8 cellular contexts compared by ENCODE assay signal in the genomic region with DNA sequence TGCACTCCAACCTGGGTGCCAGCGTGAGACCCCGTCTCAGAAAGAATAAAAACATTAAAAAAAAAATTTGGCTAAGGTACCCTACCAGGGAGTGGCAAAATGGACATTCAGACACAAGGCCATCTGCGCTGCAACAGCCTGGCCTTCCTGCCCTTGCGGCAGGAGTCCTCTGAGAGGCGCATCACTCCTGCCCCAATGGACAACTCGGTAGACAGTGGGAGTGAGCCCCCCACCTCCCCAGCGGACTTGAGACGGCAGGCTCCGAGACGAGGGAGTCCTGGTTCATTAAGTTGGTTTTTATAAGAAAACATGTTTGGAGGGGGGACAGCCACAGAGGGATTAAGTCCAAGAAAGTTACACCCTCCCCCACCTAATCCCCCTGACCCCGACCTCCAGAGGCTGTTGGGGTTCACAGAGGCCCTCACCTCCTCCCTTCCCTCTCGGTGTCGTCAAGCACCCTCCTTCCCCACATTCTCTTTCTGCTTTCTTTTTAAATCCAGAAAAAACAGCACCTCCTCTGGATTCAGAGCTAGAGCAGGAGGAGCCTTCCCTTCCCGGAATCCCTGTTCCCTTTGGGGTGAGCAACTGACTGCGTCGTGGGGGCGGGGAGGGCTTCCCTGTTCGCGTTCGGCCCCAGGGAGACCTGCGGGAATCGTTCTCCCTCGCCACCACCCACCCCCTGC. TPM values are rescaled to one million over a fixed set of nuclear protein-coding genes. Genes with fewer than 3 reads are reported as not detected.
DNase-seq lines count a peak whose midpoint lies in the region; ATAC-seq and TF ChIP-seq lines count a peak whose summit lies in the region.

No MANE protein-coding gene starts in this region.

- H3K36me3 ChIP-seq in Caco-2 (ENCODE audit: control insufficient read depth, insufficient read depth, low read length): peaks cover 9% of the 10 kb centered on the region

- peaks cover 48% of the 10 kb centered on the region for H3K36me3 Mint-ChIP-seq in Caco-2 (ENCODE audit: insufficient read depth, unreplicated experiment)
- peaks cover 20% of the 10 kb centered on the region for H3K36me3 Mint-ChIP-seq in mesothelial cell of epicardium

- BruUV-seq in Caco-2 (replicated peaks; lab: Mats Ljungman, UMichigan): no TSS peak

- intact Hi-C loops in Caco-2 (cut with micrococcal nuclease; ENCODE audit: unreplicated experiment): loop anchor here (1.0 kb wide), 4 partner anchors 13 to 85 kb away; no protein-coding TSS in a partner anchor

- CTCF ChIA-PET in Caco-2 (lab: Charles Lee): interaction anchor here (0.6 to 2.9 kb wide), 7 partner anchors 11 to 429 kb away, joined by 3 to 34 read pairs (median 4); no protein-coding TSS in a partner anchor

- peak in 1 of 2 experiments; percentile 34 for DNase-seq in Caco-2
- DNase-seq in NCI-H2227 (lab: John Stamatoyannopoulos, UW; ENCODE audit: unreplicated experiment): peak; percentile 40
- peak; percentile 33 for DNase-seq in cerebellum (ENCODE audit: low spot score)
- DNase-seq in mesothelial cell of epicardium (ENCODE audit: low spot score in 2 of 2, unreplicated experiment in 2 of 2): no peak
- no peak for DNase-seq in A172 (ENCODE audit: low spot score)
- DNase-seq in DMS 273 (lab: John Stamatoyannopoulos, UW; ENCODE audit: unreplicated experiment): no peak
- DNase-seq in cerebellar nuclear complex (lab: John Stamatoyannopoulos, UW): no peak

- no peaks in the 10 kb centered on the region for H3K9me3 ChIP-seq in Caco-2

- H3K4me3 ChIP-seq in Caco-2 (ENCODE audit: low read depth, low read length): peak overlapping the region; percentile 92

- TF ChIP-seq CTCF in Caco-2 (IDR thresholded peaks at IDR 0.05; ENCODE audit: insufficient read depth in 1 of 2, low read depth in 1 of 2, low read length in 1 of 2, severe bottlenecking in 1 of 2, unreplicated experiment in 1 of 2): no peak
- TF ChIP-seq CTCF in mesothelial cell of epicardium (IDR thresholded peaks at IDR 0.05; ENCODE audit: unreplicated experiment): no peak

- H3K27me3 ChIP-seq in Caco-2 (replicated peaks; ENCODE audit: control insufficient read depth, insufficient read depth, low read length): no peaks in the 10 kb centered on the region

- no peak for ATAC-seq in HG03432 (IDR thresholded peaks at IDR 0.05; ENCODE audit: unreplicated experiment)

- H3K9me3 Mint-ChIP-seq in Caco-2 (ENCODE audit: unreplicated experiment) (no peaks in the 10 kb centered on the region), mesothelial cell of epicardium (no peaks in the 10 kb centered on the region)

- peak overlapping the region; percentile 73 for H3K4me3 Mint-ChIP-seq in Caco-2 (ENCODE audit: unreplicated experiment)
- H3K4me3 Mint-ChIP-seq in mesothelial cell of epicardium: peak overlapping the region; percentile 79

- POLR2A ChIA-PET in Caco-2 (lab: Charles Lee): interaction anchor here (0.5 to 1.2 kb wide), 3 partner anchors 111 to 284 kb away, joined by 3 to 7 read pairs (median 3); a partner anchor contains a TSS

- H3K4me1 ChIP-seq in Caco-2: no peaks in the 10 kb centered on the region; the same call in 1 of the 2 replicates

- H3K27me3 Mint-ChIP-seq in Caco-2 (ENCODE audit: insufficient read depth, unreplicated experiment) (peaks cover 2% of the 10 kb centered on the region), mesothelial cell of epicardium (ENCODE audit: low read depth) (peaks cover 23% of the 10 kb centered on the region)

- H3K27ac Mint-ChIP-seq in Caco-2 (ENCODE audit: unreplicated experiment) (peak overlapping the region; percentile 96), mesothelial cell of epicardium (peak overlapping the region; percentile 96)

- H3K4me1 Mint-ChIP-seq in Caco-2 (ENCODE audit: low read depth, unreplicated experiment): peaks cover 21% of the 10 kb centered on the region
- peaks cover 18% of the 10 kb centered on the region for H3K4me1 Mint-ChIP-seq in mesothelial cell of epicardium

RNA-seq across cellular contexts. Expression of a gene that starts 1.8 kb away (rescaled TPM):
- total RNA-seq in Caco-2 (2022) (83.7 and 84.0 TPM in 2 replicates), cerebellum (1.9 TPM), mesothelial cell of epicardium (701 to 737 TPM (median 733 TPM) in 3 replicates)
- total RNA-seq in A172 (2014; rRNA removed; shearing (Covaris generic)): 2.6 and 4.3 TPM in 2 replicates

RNA-seq across cellular contexts. Expression of a gene that starts 24.6 kb away (rescaled TPM):
- total RNA-seq in Caco-2 (2022): 3.8 and 4.5 TPM in 2 replicates
- 40.3 TPM for total RNA-seq in cerebellum
- 14.2 to 19.7 TPM (median 15.6 TPM) in 3 replicates for total RNA-seq in mesothelial cell of epicardium
- total RNA-seq in A172 (2014; rRNA removed; shearing (Covaris generic)): 37.7 and 43.5 TPM in 2 replicates

Comparison
In these comparisons a context has a peak if more than half of its experiments do, and no peak if none do; other contexts are left out.
1. DNase-seq: peak in NCI-H2227 (single experiment) and cerebellum (single experiment); none in mesothelial cell of epicardium (0 of 2), A172 (single experiment), DMS 273 (single experiment) and cerebellar nuclear complex (0 of 2).
2. RNA of a gene that starts 1.8 kb away (total RNA-seq): 701 to 737 TPM in mesothelial cell of epicardium and 83.7 to 84.0 TPM in Caco-2; 2.6 to 4.3 TPM in A172 and 1.9 TPM in cerebellum (single experiment); every median in the first group is over 10 times any median in the second.